ENCODE assay signal across 30 cellular contexts in the genomic region with DNA sequence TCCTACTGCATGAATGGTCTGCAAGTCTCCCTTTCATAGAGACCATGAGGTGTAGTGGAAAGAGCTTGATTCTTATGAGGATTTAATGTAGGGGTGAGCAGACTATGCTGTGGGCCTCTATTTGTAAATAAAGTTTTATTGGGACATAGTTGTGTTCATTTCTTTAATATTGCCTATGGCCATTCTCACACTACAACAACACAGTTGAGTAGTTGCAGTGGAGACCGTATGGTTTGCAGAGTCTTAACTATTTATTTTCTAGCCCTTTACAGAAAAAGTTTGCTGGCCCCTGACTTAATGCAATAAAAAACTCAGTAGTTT.
DNase-seq lines count a peak whose midpoint lies in the region; ATAC-seq, FAIRE-seq and TF ChIP-seq lines count a peak whose summit lies in the region.
"Had no signal": no experiment of that assay in that cellular context is flagged by ENCODE, and none has a peak within 500 bp of the region (broad histone marks: within the 10 kb centered on the region; RNA-seq: fewer than 3 reads in every experiment).

No MANE protein-coding gene starts in this region.

- no peak overlapping the region for H4K8ac ChIP-seq in mesenchymal stem cell (ENCODE audit: low read length)

- no peaks in the 10 kb centered on the region for H3K27me3 Mint-ChIP-seq in Calu3 (ENCODE audit: unreplicated experiment)
- no peaks in the 10 kb centered on the region for H3K27me3 Mint-ChIP-seq in astrocyte (ENCODE audit: low read depth, unreplicated experiment)
- H3K27me3 Mint-ChIP-seq: activated CD4-positive, alpha-beta T cell treated with anti-CD3 and anti-CD28 coated beads, Interleukin-2, amount 10 ng/mL, durations not matched to agents 7 days and 5 days; IgD-negative memory B cell had no signal

- no peak for ATAC-seq in HG03045 (IDR thresholded peaks at IDR 0.05; ENCODE audit: unreplicated experiment)
- ATAC-seq: mucosa of descending colon; natural killer cell; stimulated activated effector memory CD8-positive, alpha-beta T cell treated with anti-CD3 and anti-CD28 coated beads, Interleukin-12 subunit alpha, Interleukin-12 subunit beta, amount 100 ng/mL, for 72 hours; WTC11 had no signal

- no peak overlapping the region for H3K18ac ChIP-seq in mesenchymal stem cell (ENCODE audit: low read depth in 1 of 2, low read length in 2 of 2)

- WGBS in mesenchymal stem cell: no CpG with 5 or more reads among the region's 1 CpG

- no peak overlapping the region for H4K91ac ChIP-seq in mesenchymal stem cell (ENCODE audit: low read length)

- CTCF ChIA-PET in Calu3 (lab: Charles Lee): interaction anchor here (1.0 to 1.7 kb wide), 5 partner anchors 8 to 133 kb away, joined by 3 to 5 read pairs (median 4); no protein-coding TSS in a partner anchor
- CTCF ChIA-PET in RWPE1 (lab: Yijun Ruan, JAX): no interaction called here

- no peak overlapping the region for H2BK120ac ChIP-seq in mesenchymal stem cell (ENCODE audit: low read depth, low read length)

- H3K27ac ChIP-seq in astrocyte (ENCODE audit: low read depth, low read length) (peak overlapping the region; percentile 70), mesenchymal stem cell (ENCODE audit: low read length, poor library complexity, severe bottlenecking) (peak overlapping the region; percentile 98), RWPE1 (no peak overlapping the region)
- H3K27ac ChIP-seq: BLaER1, esophagus muscularis mucosa, foreskin keratinocyte, tibial nerve had no signal

- H3K9ac ChIP-seq in astrocyte (ENCODE audit: low read length) (peak overlapping the region; percentile 21), mesenchymal stem cell (ENCODE audit: low read length) (no peak overlapping the region)
- H3K9ac ChIP-seq: BLaER1 had no signal

- no peak overlapping the region for H3K23ac ChIP-seq in mesenchymal stem cell (ENCODE audit: low read length in 2 of 2)

- H3K4me3 ChIP-seq in astrocyte (ENCODE audit: insufficient read depth, low read depth, low read length): no peak overlapping the region
- no peak overlapping the region for H3K4me3 ChIP-seq in mesenchymal stem cell (ENCODE audit: insufficient read depth in 1 of 2, low read depth in 1 of 2, low read length in 2 of 2)
- H3K4me3 ChIP-seq: BLaER1, esophagus muscularis mucosa, mucosa of descending colon, tibial nerve had no signal

- H3K4me1 ChIP-seq in astrocyte (ENCODE audit: insufficient read depth, low read length): peaks cover 24% of the 10 kb centered on the region
- H3K4me1 ChIP-seq in mesenchymal stem cell (ENCODE audit: control insufficient read depth, insufficient read depth, low read depth, low read length): peaks cover 13% of the 10 kb centered on the region

- H3K4ac ChIP-seq in mesenchymal stem cell (ENCODE audit: low read depth in 1 of 2, low read length in 2 of 2): no peak overlapping the region

- intact Hi-C loops in Calu3 (cut with micrococcal nuclease; ENCODE audit: unreplicated experiment): loop anchor here (2.0 kb wide), 1 partner anchor 35 kb away; no protein-coding TSS in a partner anchor

- H3K36me3 ChIP-seq in astrocyte (ENCODE audit: insufficient read depth, low read length) (peaks cover 3% of the 10 kb centered on the region), mesenchymal stem cell (ENCODE audit: control insufficient read depth in 1 of 2, insufficient read depth in 2 of 2, low read depth in 1 of 2, low read length in 2 of 2) (peaks cover 11 to 25% of the 10 kb centered on the region in 2 experiments)
- H3K36me3 ChIP-seq: esophagus muscularis mucosa had no signal

- TF ChIP-seq CTCF in Calu3 (IDR thresholded peaks at IDR 0.05; ENCODE audit: unreplicated experiment): no peak
- no peak for TF ChIP-seq CTCF in astrocyte (IDR thresholded peaks at IDR 0.05; ENCODE audit: insufficient read depth, low read depth, low read length)
- no peak for TF ChIP-seq CTCF in RWPE1 (conservative IDR thresholded peaks at IDR 0.05; ENCODE audit: low read depth)

- H3K4me1 Mint-ChIP-seq in Calu3 (ENCODE audit: low read depth, unreplicated experiment) (peaks cover 76% of the 10 kb centered on the region), astrocyte (ENCODE audit: low read depth, unreplicated experiment) (peaks cover 17% of the 10 kb centered on the region)
- H3K4me1 Mint-ChIP-seq: activated CD4-positive, alpha-beta T cell treated with anti-CD3 and anti-CD28 coated beads, Interleukin-2, amount 10 ng/mL, durations not matched to agents 7 days and 5 days had no signal

- no peak for DNase-seq in Calu3
- peak; percentile 6 for DNase-seq in NCI-H226
- DNase-seq in astrocyte (ENCODE audit: low read depth): no peak
- DNase-seq in mesenchymal stem cell: no peak
- no peak for DNase-seq in cerebellum (ENCODE audit: low spot score)
- DNase-seq in RWPE1 (ENCODE audit: low spot score): no peak
- no peak for DNase-seq in NCI-H187 (lab: John Stamatoyannopoulos, UW)
- DNase-seq: activated CD4-positive, alpha-beta T cell treated with anti-CD3 and anti-CD28 coated beads, Interleukin-2, amount 10 ng/mL, durations not matched to agents 7 days and 5 days; activated gamma-delta T cell treated with Interleukin-2 at 50 U/mL for 16 hours; activated T-cell treated with anti-CD3 and anti-CD28 coated beads, Interleukin-2, amount 50 U/mL, for 48 hours; central memory CD4-positive, alpha-beta T cell; HCEC 1CT; head of caudate nucleus; kidney; mucosa of descending colon; natural killer cell; NCI-H1048; NCI-H510A; occipital lobe; stimulated activated CD4-positive, alpha-beta T cell treated with anti-CD3 and anti-CD28 coated beads, Interleukin-15, amount 100 ng/mL, for 24 hours; T-helper 1 cell had no signal

- H3K36me3 Mint-ChIP-seq in Calu3 (ENCODE audit: insufficient read depth, unreplicated experiment): peaks cover 53% of the 10 kb centered on the region
- peaks cover 4% of the 10 kb centered on the region for H3K36me3 Mint-ChIP-seq in astrocyte (ENCODE audit: low read depth, unreplicated experiment)
- H3K36me3 Mint-ChIP-seq: natural killer cell had no signal

- peaks cover 19% of the 10 kb centered on the region for H3K79me1 ChIP-seq in mesenchymal stem cell (replicated peaks; ENCODE audit: low read length, poor library complexity, severe bottlenecking)

- H3K27ac Mint-ChIP-seq in Calu3 (ENCODE audit: unreplicated experiment) (peak overlapping the region; percentile 75), astrocyte (ENCODE audit: unreplicated experiment) (no peak overlapping the region)
- H3K27ac Mint-ChIP-seq: activated CD4-positive, alpha-beta T cell treated with anti-CD3 and anti-CD28 coated beads, Interleukin-2, amount 10 ng/mL, durations not matched to agents 7 days and 5 days; IgD-negative memory B cell; natural killer cell; stimulated activated effector memory CD8-positive, alpha-beta T cell treated with anti-CD3 and anti-CD28 coated beads, Interleukin-12 subunit alpha, Interleukin-12 subunit beta, amount 100 ng/mL, for 72 hours had no signal

- H2BK5ac ChIP-seq in mesenchymal stem cell (ENCODE audit: low read depth, low read length, poor library complexity, severe bottlenecking): no peak overlapping the region

- no peak for FAIRE-seq in astrocyte (lab: Jason Lieb, UNC)
- FAIRE-seq: G401.6, kidney had no signal

- no peaks in the 10 kb centered on the region for H3K27me3 ChIP-seq in astrocyte (ENCODE audit: insufficient read depth, low read length)
- no peaks in the 10 kb centered on the region for H3K27me3 ChIP-seq in mesenchymal stem cell (ENCODE audit: control insufficient read depth in 1 of 2, insufficient read depth in 1 of 2, low read length in 2 of 2)
- H3K27me3 ChIP-seq: BLaER1, esophagus muscularis mucosa, foreskin keratinocyte, tibial nerve had no signal

- POLR2A ChIA-PET in RWPE1 (lab: Yijun Ruan, JAX; ENCODE audit: low non-redundant PET): no interaction called here

- no peak overlapping the region for H2BK12ac ChIP-seq in mesenchymal stem cell (ENCODE audit: low read length in 2 of 2)

- no peak overlapping the region for H2AK5ac ChIP-seq in mesenchymal stem cell (ENCODE audit: low read length, severe bottlenecking)

- H3K79me2 ChIP-seq in astrocyte (ENCODE audit: insufficient read depth, low read length): peaks cover 72% of the 10 kb centered on the region

- H3K9me3 Mint-ChIP-seq in Calu3 (ENCODE audit: low read depth, unreplicated experiment): peaks cover 2% of the 10 kb centered on the region
- no peaks in the 10 kb centered on the region for H3K9me3 Mint-ChIP-seq in astrocyte (ENCODE audit: unreplicated experiment)
- H3K9me3 Mint-ChIP-seq: activated CD4-positive, alpha-beta T cell treated with anti-CD3 and anti-CD28 coated beads, Interleukin-2, amount 10 ng/mL, durations not matched to agents 7 days and 5 days; IgD-negative memory B cell; natural killer cell; stimulated activated effector memory CD8-positive, alpha-beta T cell treated with anti-CD3 and anti-CD28 coated beads, Interleukin-12 subunit alpha, Interleukin-12 subunit beta, amount 100 ng/mL, for 72 hours; WTC11 had no signal

- H2BK15ac ChIP-seq in mesenchymal stem cell (ENCODE audit: low read depth, poor library complexity, severe bottlenecking): no peak overlapping the region

- H3K4me2 ChIP-seq in astrocyte (ENCODE audit: low read length) (peak overlapping the region; percentile 31), mesenchymal stem cell (ENCODE audit: low read length, poor library complexity, severe bottlenecking) (no peak overlapping the region)
- H3K4me2 ChIP-seq: BLaER1 had no signal

- H2AFZ ChIP-seq in astrocyte (ENCODE audit: low read depth, low read length) (no peak overlapping the region), mesenchymal stem cell (ENCODE audit: low read depth, low read length) (no peak overlapping the region)

- H3K4me3 Mint-ChIP-seq in Calu3 (ENCODE audit: low read depth, unreplicated experiment): peak overlapping the region; percentile 51
- H3K4me3 Mint-ChIP-seq in astrocyte (ENCODE audit: unreplicated experiment): no peak overlapping the region
- H3K4me3 Mint-ChIP-seq: activated CD4-positive, alpha-beta T cell treated with anti-CD3 and anti-CD28 coated beads, Interleukin-2, amount 10 ng/mL, durations not matched to agents 7 days and 5 days; natural killer cell; stimulated activated effector memory CD8-positive, alpha-beta T cell treated with anti-CD3 and anti-CD28 coated beads, Interleukin-12 subunit alpha, Interleukin-12 subunit beta, amount 100 ng/mL, for 72 hours; WTC11 had no signal

- no peak overlapping the region for H3K14ac ChIP-seq in mesenchymal stem cell (ENCODE audit: low read length in 2 of 2)

- no TSS peak for BruUV-seq in Calu3 (replicated peaks; lab: Mats Ljungman, UMichigan)

- peaks cover 38% of the 10 kb centered on the region for H4K20me1 ChIP-seq in astrocyte (ENCODE audit: insufficient read depth, low read length)

- H3K9me3 ChIP-seq in astrocyte (ENCODE audit: insufficient read depth, low read depth, low read length): no peaks in the 10 kb centered on the region
- H3K9me3 ChIP-seq in mesenchymal stem cell (ENCODE audit: control insufficient read depth, low read length): no peaks in the 10 kb centered on the region
- H3K9me3 ChIP-seq: BLaER1, esophagus muscularis mucosa, mucosa of descending colon, tibial nerve had no signal
